Comparison of ENCODE assay signal across 9 cellular contexts in genomic region chrX:120629667-120630537, GRCh38. TPM values are rescaled to one million over a fixed set of nuclear protein-coding genes. Genes with fewer than 3 reads are reported as not detected.
DNase-seq lines count a peak whose midpoint lies in the region; ATAC-seq, FAIRE-seq and TF ChIP-seq lines count a peak whose summit lies in the region.
"Had no signal": no experiment of that assay in that cellular context is flagged by ENCODE, and none has a peak within 500 bp of the region (broad histone marks: within the 10 kb centered on the region; RNA-seq: fewer than 3 reads in every experiment).

TSS of gene C1GALT1C1 (minus strand) at chrX:120630054. CDS start at chrX:120627166, 2,888 bp downstream.

- H3K4me1 ChIP-seq in kidney (ENCODE audit: control insufficient read depth in 1 of 2, insufficient read depth in 1 of 2, low read depth in 1 of 2, low read length in 2 of 2): no peaks in the 10 kb centered on the region

- ATAC-seq in GM19043 (IDR thresholded peaks at IDR 0.05; ENCODE audit: low read depth, unreplicated experiment) (peak; percentile 95), HG03378 (IDR thresholded peaks at IDR 0.05; ENCODE audit: unreplicated experiment) (peak; percentile 95)

- peak within 1 kb of the TSS; percentile 86 to 92 for H3K27ac ChIP-seq in kidney (ENCODE audit: low read depth in 2 of 2, low read length in 2 of 2)

- TF ChIP-seq CTCF in AG10803 (conservative IDR thresholded peaks at IDR 0.05; ENCODE audit: low read length) (no peak), kidney (IDR thresholded peaks at IDR 0.05; ENCODE audit: borderline replicate concordance, extremely low read depth, insufficient read depth) (no peak)

- H3K9me3 ChIP-seq in kidney (ENCODE audit: control insufficient read depth in 1 of 2, low read length in 2 of 2): no peaks in the 10 kb centered on the region

- H3K4me3 ChIP-seq in AG10803 (ENCODE audit: low read length) (peak within 1 kb of the TSS; percentile 75), kidney (ENCODE audit: low read length in 2 of 2) (peak within 1 kb of the TSS; percentile 79 to 82)

- intact Hi-C loops in kidney (cut with DNase I): no loop called here

- FAIRE-seq in kidney (lab: Jason Lieb, UNC): no peak
- FAIRE-seq: TTC549 had no signal

- H3K9ac ChIP-seq in kidney (ENCODE audit: low read length in 2 of 2): peak within 1 kb of the TSS; percentile 65 to 86

- no peaks in the 10 kb centered on the region for H3K36me3 ChIP-seq in kidney (ENCODE audit: control insufficient read depth in 1 of 2, insufficient read depth in 2 of 2, low read length in 2 of 2)

- DNase-seq in AG10803 (ENCODE audit: low read depth): peak; percentile 91
- peak; percentile 93 for DNase-seq in NCI-H460 (ENCODE audit: extremely low read depth, low read depth)
- peak; percentile 86 for DNase-seq in activated CD4-positive, alpha-beta T cell treated with anti-CD3 and anti-CD28 coated beads for 1 hour
- peak; percentile 87 for DNase-seq in cerebellum (ENCODE audit: low spot score)
- DNase-seq in kidney: peak; percentile 97
- DNase-seq in stimulated activated CD4-positive, alpha-beta T cell treated with anti-CD3 and anti-CD28 coated beads, Interleukin-15, amount 100 ng/mL, for 24 hours: peak; percentile 92

RNA-seq across cellular contexts. Expression of gene C1GALT1C1, which starts in this region (rescaled TPM):
- total RNA-seq in NCI-H460 (2014; rRNA removed; shearing (Covaris generic)): 35.2 and 38.1 TPM in 2 replicates
- polyA plus RNA-seq in NCI-H460 (2014; cell fraction: nucleus; rRNA removed): 62.4 and 64.5 TPM in 2 replicates
- total RNA-seq in cerebellum (14.2 TPM), kidney (25.4 TPM)
- 35.1 TPM for polyA plus RNA-seq in kidney (ENCODE audit: insufficient read depth, low read depth, low replicate concordance)

Comparison
In these comparisons a context has a peak if more than half of its experiments do, and no peak if none do; other contexts are left out.
1. Peak in every context shown above with its lines: DNase-seq, ATAC-seq, H3K4me3 ChIP-seq and H3K27ac ChIP-seq.